In genomic region chr5:141040763-141041426, GRCh38 we compare ENCODE assay signal across 8 cellular contexts. TPM values are rescaled to one million over a fixed set of nuclear protein-coding genes. Genes with fewer than 3 reads are reported as not detected.
DNase-seq lines count a peak whose midpoint lies in the region; ATAC-seq and TF ChIP-seq lines count a peak whose summit lies in the region.

No MANE protein-coding gene starts in this region.

- no peak overlapping the region for H3K27ac Mint-ChIP-seq in activated CD4-positive, alpha-beta memory T cell treated with anti-CD3 and anti-CD28 coated beads for 36 hours

- CTCF ChIA-PET in activated CD4-positive, alpha-beta memory T cell treated with anti-CD3 and anti-CD28 coated beads for 36 hours (lab: Charles Lee): interaction anchor here (0.8 to 1.1 kb wide), 2 partner anchors 8 to 53 kb away, joined by 3 to 4 read pairs; partner anchors contain the start of gene PCDHB2

- H3K4me3 Mint-ChIP-seq in activated CD4-positive, alpha-beta memory T cell treated with anti-CD3 and anti-CD28 coated beads for 36 hours: no peak overlapping the region

- intact Hi-C loops in activated CD4-positive, alpha-beta memory T cell treated with anti-CD3 and anti-CD28 coated beads for 36 hours (cut with micrococcal nuclease): loop anchor here (5.0 kb wide), 1 partner anchor 114 kb away; the partner anchor contains the start of gene PCDHAC1
- intact Hi-C loops in lower lobe of right lung (cut with DNase I): loop anchor here (10.0 kb wide), 1 partner anchor 156 kb away; the partner anchor contains the start of gene PCDHA13

- no peaks in the 10 kb centered on the region for H3K4me1 ChIP-seq in effector memory CD4-positive, alpha-beta T cell (ENCODE audit: control insufficient read depth, insufficient read depth, low read length, poor library complexity, severe bottlenecking)
- peaks cover 7% of the 10 kb centered on the region for H3K4me1 ChIP-seq in lower lobe of right lung

- DNase-seq in GM12864 (ENCODE audit: low read depth) (peak; percentile 13), NCI-H526 treated with DMSO at 0.1 percent for 48 hours (lab: John Stamatoyannopoulos, UW) (peak; percentile 96), lower lobe of right lung (peak; percentile 92)
- peak; percentile 83 for DNase-seq in activated CD4-positive, alpha-beta memory T cell treated with anti-CD3 and anti-CD28 coated beads for 36 hours
- DNase-seq in effector memory CD4-positive, alpha-beta T cell: peak in 2 of 3 donors; percentile 32 to 37
- peak; percentile 1 to 35 (median 1) for DNase-seq in stimulated activated CD4-positive, alpha-beta T cell treated with anti-CD3 and anti-CD28 coated beads, TNF-alpha, amount 100 ng/mL, for 1 hour (ENCODE audit: low read depth in 3 of 3, low spot score in 1 of 3)

- no peaks in the 10 kb centered on the region for H3K27me3 ChIP-seq in effector memory CD4-positive, alpha-beta T cell (replicated peaks; ENCODE audit: control insufficient read depth, insufficient read depth, low read length, poor library complexity, severe bottlenecking)
- no peaks in the 10 kb centered on the region for H3K27me3 ChIP-seq in lower lobe of right lung (ENCODE audit: low read depth)

- no peaks in the 10 kb centered on the region for H3K4me1 Mint-ChIP-seq in activated CD4-positive, alpha-beta memory T cell treated with anti-CD3 and anti-CD28 coated beads for 36 hours (ENCODE audit: low read depth)

- no peaks in the 10 kb centered on the region for H3K9me3 ChIP-seq in effector memory CD4-positive, alpha-beta T cell (ENCODE audit: control insufficient read depth, low read length)
- H3K9me3 ChIP-seq in lower lobe of right lung: no peaks in the 10 kb centered on the region

- POLR2A ChIA-PET in activated CD4-positive, alpha-beta memory T cell treated with anti-CD3 and anti-CD28 coated beads for 36 hours (lab: Charles Lee): no interaction called here

- H3K36me3 Mint-ChIP-seq in activated CD4-positive, alpha-beta memory T cell treated with anti-CD3 and anti-CD28 coated beads for 36 hours: no peaks in the 10 kb centered on the region

- TF ChIP-seq CTCF in GM12864 (IDR thresholded peaks at IDR 0.05; ENCODE audit: low read depth, low read length, missing control alignments): peak; percentile 40
- peak; percentile 58 for TF ChIP-seq CTCF in lower lobe of right lung (IDR thresholded peaks at IDR 0.05)

- H3K4me3 ChIP-seq in GM12864 (ENCODE audit: low read depth, low read length): no peak overlapping the region
- no peak overlapping the region for H3K4me3 ChIP-seq in effector memory CD4-positive, alpha-beta T cell (ENCODE audit: insufficient read depth, low read depth, low read length, poor library complexity, severe bottlenecking)
- peak overlapping the region; percentile 51 for H3K4me3 ChIP-seq in lower lobe of right lung

- H3K27ac ChIP-seq in effector memory CD4-positive, alpha-beta T cell (ENCODE audit: insufficient read depth, low read length, poor library complexity, severe bottlenecking): no peak overlapping the region
- peak overlapping the region; percentile 70 for H3K27ac ChIP-seq in lower lobe of right lung

- H3K36me3 ChIP-seq in effector memory CD4-positive, alpha-beta T cell (ENCODE audit: control insufficient read depth, insufficient read depth, low read length): no peaks in the 10 kb centered on the region
- H3K36me3 ChIP-seq in lower lobe of right lung: no peaks in the 10 kb centered on the region

- peaks cover 9% of the 10 kb centered on the region for H3K27me3 Mint-ChIP-seq in activated CD4-positive, alpha-beta memory T cell treated with anti-CD3 and anti-CD28 coated beads for 36 hours

- H3K9me3 Mint-ChIP-seq in activated CD4-positive, alpha-beta memory T cell treated with anti-CD3 and anti-CD28 coated beads for 36 hours: no peaks in the 10 kb centered on the region

- ATAC-seq in HG03442 (IDR thresholded peaks at IDR 0.05; ENCODE audit: unreplicated experiment) (peak; percentile 53), lower lobe of right lung (peak; percentile 97 to 99), GM18519 (IDR thresholded peaks at IDR 0.05; ENCODE audit: low FRiP score, unreplicated experiment) (no peak)

RNA-seq across cellular contexts. Expression of gene PCDHB1, which starts 10.3 kb away (rescaled TPM):
- not detected for total RNA-seq in activated CD4-positive, alpha-beta memory T cell treated with anti-CD3 and anti-CD28 coated beads for 36 hours
- 0.15 TPM for total RNA-seq in lower lobe of right lung

RNA-seq across cellular contexts. Expression of gene PCDHB2, which starts 53.5 kb away (rescaled TPM):
- total RNA-seq in activated CD4-positive, alpha-beta memory T cell treated with anti-CD3 and anti-CD28 coated beads for 36 hours: under 1 TPM in 1 of 2 experiments, not detected in 1; 0.17 TPM
- total RNA-seq in lower lobe of right lung: 5.6 TPM

RNA-seq across cellular contexts. Expression of gene PCDHB3, which starts 59.4 kb away (rescaled TPM):
- not detected for total RNA-seq in activated CD4-positive, alpha-beta memory T cell treated with anti-CD3 and anti-CD28 coated beads for 36 hours
- total RNA-seq in lower lobe of right lung: 1.5 TPM

Comparison
In these comparisons a context has a peak if more than half of its experiments do, and no peak if none do; other contexts are left out.
1. DNase-seq: peak in every context shown above with its lines; median percentile 96 in NCI-H526 treated with DMSO at 0.1 percent for 48 hours; 92 in lower lobe of right lung; 83 in activated CD4-positive, alpha-beta memory T cell treated with anti-CD3 and anti-CD28 coated beads for 36 hours; 34 in effector memory CD4-positive, alpha-beta T cell; 13 in GM12864; 1 in stimulated activated CD4-positive, alpha-beta T cell treated with anti-CD3 and anti-CD28 coated beads, TNF-alpha, amount 100 ng/mL, for 1 hour.